1 cellular context compared by ENCODE assay signal in genomic region chr6:30102701-30103629, GRCh38.
TF ChIP-seq lines count a peak whose summit lies in the region.

No MANE protein-coding gene starts in this region.

TF ChIP-seq in HepG2, 621 proteins besides CTCF, POLR2A, EP300 and RAD21 (continued from another document and continues in another):
- TF ChIP-seq ZBTB40 (IDR thresholded peaks at IDR 0.05) (no peak), ZBTB40 (CRISPR knock-in tag; IDR thresholded peaks at IDR 0.05) (no peak), THAP9 (CRISPR knock-in tag; IDR thresholded peaks at IDR 0.05; ENCODE audit: borderline replicate concordance) (peak; percentile 56), ZNF782 (CRISPR knock-in tag; IDR thresholded peaks at IDR 0.05; ENCODE audit: borderline replicate concordance) (no peak; the same call in 1 of the 2 replicates), AKNA (CRISPR knock-in tag; IDR thresholded peaks at IDR 0.05; ENCODE audit: borderline replicate concordance) (no peak), HOXA7 (CRISPR knock-in tag; IDR thresholded peaks at IDR 0.05) (no peak), SP2 (CRISPR knock-in tag; IDR thresholded peaks at IDR 0.05) (no peak), ZNF564 (CRISPR knock-in tag; IDR thresholded peaks at IDR 0.05) (no peak), ZC3H13 (CRISPR knock-in tag; IDR thresholded peaks at IDR 0.05) (peak; percentile 91), ARNT (IDR thresholded peaks at IDR 0.05) (no peak), ZFP36L1 (CRISPR knock-in tag; IDR thresholded peaks at IDR 0.05) (no peak), MXD4 (CRISPR knock-in tag; IDR thresholded peaks at IDR 0.05) (peak; percentile 63), PLRG1 (conservative IDR thresholded peaks at IDR 0.05) (no peak), PRDM4 (CRISPR knock-in tag; IDR thresholded peaks at IDR 0.05; ENCODE audit: borderline replicate concordance) (no peak), STAT5B (CRISPR knock-in tag; IDR thresholded peaks at IDR 0.05) (no peak), LCORL (IDR thresholded peaks at IDR 0.05) (no peak), LCORL (CRISPR knock-in tag; IDR thresholded peaks at IDR 0.05) (peak; percentile 80), ZFP82 (CRISPR knock-in tag; IDR thresholded peaks at IDR 0.05; ENCODE audit: borderline replicate concordance) (no peak), HDAC2 (CRISPR knock-in tag; IDR thresholded peaks at IDR 0.05) (peak; percentile 66; the same call in 1 of the 2 replicates), ZBTB2 (CRISPR knock-in tag; IDR thresholded peaks at IDR 0.05; ENCODE audit: low read depth) (no peak), MTA3 (CRISPR knock-in tag; IDR thresholded peaks at IDR 0.05) (no peak), ZBTB42 (CRISPR knock-in tag; IDR thresholded peaks at IDR 0.05) (no peak), SNAI1 (CRISPR knock-in tag; IDR thresholded peaks at IDR 0.05; ENCODE audit: borderline replicate concordance) (no peak), RORA (CRISPR knock-in tag; IDR thresholded peaks at IDR 0.05) (no peak), HNF1B (CRISPR knock-in tag; IDR thresholded peaks at IDR 0.05) (no peak; the same call in 1 of the 2 replicates), ZNF281 (CRISPR knock-in tag; IDR thresholded peaks at IDR 0.05; ENCODE audit: borderline replicate concordance) (no peak), DBP (CRISPR knock-in tag; IDR thresholded peaks at IDR 0.05; ENCODE audit: not compliant biosample characterization) (no peak)
